8 cellular contexts compared by ENCODE assay signal in genomic region chr11:108647701-108648527, GRCh38. TPM values are rescaled to one million over a fixed set of nuclear protein-coding genes. Genes with fewer than 3 reads are reported as not detected.
DNase-seq lines count a peak whose midpoint lies in the region; ATAC-seq and TF ChIP-seq lines count a peak whose summit lies in the region.

No MANE protein-coding gene starts in this region.

- H3K27me3 ChIP-seq in PC-9 (ENCODE audit: insufficient read depth, low read depth): no peaks in the 10 kb centered on the region
- H3K27me3 ChIP-seq in neural progenitor cell: no peaks in the 10 kb centered on the region

- POLR2A ChIA-PET in PC-9 (lab: Charles Lee; ENCODE audit: unreplicated experiment): no interaction called here

- CTCF ChIA-PET in Calu3 (lab: Charles Lee): no interaction called here
- CTCF ChIA-PET in PC-9 (lab: Charles Lee): no interaction called here

- H3K79me2 ChIP-seq in PC-9 (ENCODE audit: low read depth) (no peaks in the 10 kb centered on the region), neural progenitor cell (ENCODE audit: low read depth) (no peaks in the 10 kb centered on the region)

- no peaks in the 10 kb centered on the region for H3F3A ChIP-seq in PC-9 (ENCODE audit: insufficient read depth, low read depth)
- no peaks in the 10 kb centered on the region for H3F3A ChIP-seq in neural progenitor cell (ENCODE audit: low read depth)

- no peak overlapping the region for H3K9ac ChIP-seq in neural progenitor cell

- peak; percentile 99 for TF ChIP-seq RAD21 in Ishikawa (IDR thresholded peaks at IDR 0.05; ENCODE audit: low read depth)

- H3K36me3 ChIP-seq in PC-9 (ENCODE audit: low read depth): no peaks in the 10 kb centered on the region
- no peaks in the 10 kb centered on the region for H3K36me3 ChIP-seq in neural progenitor cell

- H3K36me3 Mint-ChIP-seq in Calu3 (ENCODE audit: insufficient read depth, unreplicated experiment) (no peaks in the 10 kb centered on the region), neural progenitor cell (no peaks in the 10 kb centered on the region)

- H4K20me1 ChIP-seq in PC-9 (ENCODE audit: insufficient read depth) (no peaks in the 10 kb centered on the region), neural progenitor cell (ENCODE audit: low read depth) (no peaks in the 10 kb centered on the region)

- H3K4me3 Mint-ChIP-seq in Calu3 (ENCODE audit: low read depth, unreplicated experiment) (no peak overlapping the region), neural progenitor cell (no peak overlapping the region)

- no peaks in the 10 kb centered on the region for H3K27me3 Mint-ChIP-seq in Calu3 (ENCODE audit: unreplicated experiment)
- H3K27me3 Mint-ChIP-seq in neural progenitor cell (ENCODE audit: insufficient read depth, low read depth): no peaks in the 10 kb centered on the region

- peak; percentile 55 for TF ChIP-seq CTCF in Calu3 (IDR thresholded peaks at IDR 0.05; ENCODE audit: unreplicated experiment)
- TF ChIP-seq CTCF in PC-9 (conservative IDR thresholded peaks at IDR 0.05): peak; percentile 95
- peak; percentile 93 for TF ChIP-seq CTCF in fibroblast of the aortic adventitia (IDR thresholded peaks at IDR 0.05; ENCODE audit: insufficient read depth, low read length)
- peak; percentile 92 for TF ChIP-seq CTCF in neural progenitor cell (IDR thresholded peaks at IDR 0.05)

- no peak overlapping the region for H3K27ac Mint-ChIP-seq in Calu3 (ENCODE audit: unreplicated experiment)
- no peak overlapping the region for H3K27ac Mint-ChIP-seq in neural progenitor cell

- no TSS peak for BruUV-seq in Calu3 (replicated peaks; lab: Mats Ljungman, UMichigan)
- BruUV-seq in PC-9 (replicated peaks; lab: Mats Ljungman, UMichigan): no TSS peak

- peak; percentile 87 for ATAC-seq in GM21390 (IDR thresholded peaks at IDR 0.05; ENCODE audit: unreplicated experiment)

- no peaks in the 10 kb centered on the region for H3K9me2 ChIP-seq in PC-9 (ENCODE audit: insufficient read depth)

- H3K27ac ChIP-seq in PC-9: no peak overlapping the region
- H3K27ac ChIP-seq in neural progenitor cell: no peak overlapping the region

- H3K9me3 ChIP-seq in PC-9 (ENCODE audit: insufficient read depth, low read depth): no peaks in the 10 kb centered on the region
- no peaks in the 10 kb centered on the region for H3K9me3 ChIP-seq in neural progenitor cell (ENCODE audit: low read depth)

- H3K4me3 ChIP-seq in PC-9 (no peak overlapping the region), fibroblast of the aortic adventitia (ENCODE audit: low read depth, low read length) (no peak overlapping the region), neural progenitor cell (no peak overlapping the region)

- H3K9me3 Mint-ChIP-seq in Calu3 (ENCODE audit: low read depth, unreplicated experiment): no peaks in the 10 kb centered on the region
- H3K9me3 Mint-ChIP-seq in neural progenitor cell: peaks cover under 1% of the 10 kb centered on the region

- intact Hi-C loops in Calu3 (cut with micrococcal nuclease; ENCODE audit: unreplicated experiment) (loop anchor here (1.0 to 10.0 kb wide), 5 partner anchors 56 to 426 kb away; partner anchors contain the start of genes ATM, EXPH5, NPAT and POGLUT3), PC-9 (cut with micrococcal nuclease; ENCODE audit: unreplicated experiment) (loop anchor here (2.0 kb wide), 2 partner anchors 55 to 151 kb away; partner anchors contain the start of gene EXPH5)

- no peaks in the 10 kb centered on the region for H3K4me1 ChIP-seq in PC-9 (replicated peaks; ENCODE audit: insufficient read depth)
- no peaks in the 10 kb centered on the region for H3K4me1 ChIP-seq in neural progenitor cell

- no peaks in the 10 kb centered on the region for H3K4me1 Mint-ChIP-seq in Calu3 (ENCODE audit: low read depth, unreplicated experiment)
- H3K4me1 Mint-ChIP-seq in neural progenitor cell: peaks cover 5% of the 10 kb centered on the region

- H2AFZ ChIP-seq in PC-9 (no peak overlapping the region), neural progenitor cell (replicated peaks) (peak overlapping the region; percentile 90)

- H3K4me2 ChIP-seq in PC-9 (no peak overlapping the region), neural progenitor cell (no peak overlapping the region)

- DNase-seq in Calu3 (peak; percentile 53), PC-9 (peak; percentile 64 to 74), activated T-helper 1 cell treated with Interleukin-2 at 50 U/mL for 16 hours (ENCODE audit: low read depth) (peak; percentile 29), fibroblast of the aortic adventitia (ENCODE audit: low read depth) (peak; percentile 92), neural progenitor cell (ENCODE audit: low spot score) (peak; percentile 84), superior temporal gyrus (ENCODE audit: extremely low spot score) (peak; percentile 80)

- no peak for TF ChIP-seq EP300 in Ishikawa (IDR thresholded peaks at IDR 0.05; ENCODE audit: borderline replicate concordance)

TF ChIP-seq in Ishikawa, 13 proteins besides CTCF, POLR2A, EP300 and RAD21:
- TF ChIP-seq MAX (IDR thresholded peaks at IDR 0.05) (no peak), TCF12 (IDR thresholded peaks at IDR 0.05; ENCODE audit: low read depth) (no peak), TAF1 (IDR thresholded peaks at IDR 0.05; ENCODE audit: low read depth) (no peak), YY1 (IDR thresholded peaks at IDR 0.05; ENCODE audit: low read depth) (no peak), USF1 (IDR thresholded peaks at IDR 0.05) (no peak), CEBPB (IDR thresholded peaks at IDR 0.05) (no peak), ZBTB7A (IDR thresholded peaks at IDR 0.05; ENCODE audit: low read depth) (no peak)
- TF ChIP-seq, protein P1, sequence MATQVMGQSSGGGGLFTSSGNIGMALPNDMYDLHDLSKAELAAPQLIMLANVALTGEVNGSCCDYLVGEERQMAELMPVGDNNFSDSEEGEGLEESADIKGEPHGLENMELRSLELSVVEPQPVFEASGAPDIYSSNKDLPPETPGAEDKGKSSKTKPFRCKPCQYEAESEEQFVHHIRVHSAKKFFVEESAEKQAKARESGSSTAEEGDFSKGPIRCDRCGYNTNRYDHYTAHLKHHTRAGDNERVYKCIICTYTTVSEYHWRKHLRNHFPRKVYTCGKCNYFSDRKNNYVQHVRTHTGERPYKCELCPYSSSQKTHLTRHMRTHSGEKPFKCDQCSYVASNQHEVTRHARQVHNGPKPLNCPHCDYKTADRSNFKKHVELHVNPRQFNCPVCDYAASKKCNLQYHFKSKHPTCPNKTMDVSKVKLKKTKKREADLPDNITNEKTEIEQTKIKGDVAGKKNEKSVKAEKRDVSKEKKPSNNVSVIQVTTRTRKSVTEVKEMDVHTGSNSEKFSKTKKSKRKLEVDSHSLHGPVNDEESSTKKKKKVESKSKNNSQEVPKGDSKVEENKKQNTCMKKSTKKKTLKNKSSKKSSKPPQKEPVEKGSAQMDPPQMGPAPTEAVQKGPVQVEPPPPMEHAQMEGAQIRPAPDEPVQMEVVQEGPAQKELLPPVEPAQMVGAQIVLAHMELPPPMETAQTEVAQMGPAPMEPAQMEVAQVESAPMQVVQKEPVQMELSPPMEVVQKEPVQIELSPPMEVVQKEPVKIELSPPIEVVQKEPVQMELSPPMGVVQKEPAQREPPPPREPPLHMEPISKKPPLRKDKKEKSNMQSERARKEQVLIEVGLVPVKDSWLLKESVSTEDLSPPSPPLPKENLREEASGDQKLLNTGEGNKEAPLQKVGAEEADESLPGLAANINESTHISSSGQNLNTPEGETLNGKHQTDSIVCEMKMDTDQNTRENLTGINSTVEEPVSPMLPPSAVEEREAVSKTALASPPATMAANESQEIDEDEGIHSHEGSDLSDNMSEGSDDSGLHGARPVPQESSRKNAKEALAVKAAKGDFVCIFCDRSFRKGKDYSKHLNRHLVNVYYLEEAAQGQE (IDR thresholded peaks at IDR 0.05; ENCODE audit: low read depth): no peak

RNA-seq across cellular contexts. Expression of gene DDX10, which starts 17.0 kb away (rescaled TPM):
- total RNA-seq in Calu3 (2022): 31.2 and 31.7 TPM in 2 replicates
- total RNA-seq in PC-9 (2021): 26.4 and 32.6 TPM in 2 replicates
- 15.7 and 26.3 TPM in 2 replicates for total RNA-seq in fibroblast of the aortic adventitia (ENCODE audit: low replicate concordance)
- total RNA-seq in neural progenitor cell (ENCODE audit: low replicate concordance): 31.0 and 34.1 TPM in 2 replicates

RNA-seq across cellular contexts. Expression of gene EXPH5, which starts 54.3 kb away (rescaled TPM):
- total RNA-seq in Calu3 (2022) (14.0 and 17.0 TPM in 2 replicates), PC-9 (2021) (23.3 and 36.3 TPM in 2 replicates), fibroblast of the aortic adventitia (ENCODE audit: low replicate concordance) (0.72 and 1.1 TPM in 2 replicates), neural progenitor cell (ENCODE audit: low replicate concordance) (0.84 and 1.4 TPM in 2 replicates)

Comparison
In these comparisons a context has a peak if more than half of its experiments do, and no peak if none do; other contexts are left out.
1. DNase-seq: peak in every context shown above with its lines; median percentile 92 in fibroblast of the aortic adventitia; 84 in neural progenitor cell; 80 in superior temporal gyrus; 69 in PC-9; 53 in Calu3; 29 in activated T-helper 1 cell treated with Interleukin-2 at 50 U/mL for 16 hours.